1 cellular context compared by ENCODE assay signal in the genomic region with DNA sequence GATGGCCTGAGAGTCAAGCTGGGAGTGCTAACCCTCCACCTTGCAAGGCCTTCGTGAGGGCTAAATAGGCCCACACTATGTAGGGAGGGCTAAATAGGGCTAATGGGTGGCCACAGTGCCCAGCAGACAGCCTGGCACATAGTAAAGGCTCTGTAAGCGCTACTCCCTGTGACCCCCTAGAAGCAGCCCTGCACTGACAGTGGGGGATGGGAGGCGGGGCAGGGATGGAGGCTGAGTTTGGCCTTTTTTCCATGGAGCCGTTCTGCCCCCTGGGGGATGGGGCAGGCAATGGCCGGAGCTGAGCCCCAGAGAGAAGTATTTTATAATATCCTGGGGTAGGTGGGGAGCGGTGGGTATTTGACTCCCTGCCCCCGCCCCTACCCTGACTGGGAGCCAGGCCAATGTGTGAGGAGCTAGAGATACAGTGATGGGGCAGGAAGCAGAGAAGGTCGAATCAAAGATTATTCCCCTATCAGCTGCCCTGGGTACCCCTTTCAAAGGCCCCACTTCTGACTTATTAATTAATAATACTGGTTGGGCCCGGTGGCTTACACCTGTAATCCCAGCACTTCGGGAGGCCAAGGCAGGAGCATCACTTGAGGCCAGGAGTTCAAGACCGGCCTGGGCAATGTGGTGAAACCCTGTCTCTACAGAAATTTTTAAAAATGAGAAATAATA.
TF ChIP-seq lines count a peak whose summit lies in the region.

No MANE protein-coding gene starts in this region.

TF ChIP-seq in HEK293T, 16 proteins besides CTCF, POLR2A, EP300 and RAD21 (continued from another document):
- TF ChIP-seq L3MBTL2 (conservative IDR thresholded peaks at IDR 0.05) (no peak), TARDBP (IDR thresholded peaks at IDR 0.05) (no peak), BHLHE40 (IDR thresholded peaks at IDR 0.05; ENCODE audit: borderline replicate concordance) (no peak), LEF1 (IDR thresholded peaks at IDR 0.05; ENCODE audit: borderline replicate concordance) (no peak)
